In genomic region chr17:20665113-20665959, GRCh38 we compare ENCODE assay signal across 8 cellular contexts.
A peak's percentile ranks its signal among the peaks of the same experiment; 100 is the strongest.
DNase-seq lines count a peak whose midpoint lies in the region; ATAC-seq, FAIRE-seq and TF ChIP-seq lines count a peak whose summit lies in the region.
"Not testable (repeated sequence)": the region's sequence is repeated elsewhere in the genome, so short reads cannot be mapped to it uniquely, and the experiment has no call there.

No MANE protein-coding gene starts in this region.

- intact Hi-C loops in Right ventricle myocardium inferior (cut with DNase I); upper lobe of right lung (cut with DNase I): not testable (repeated sequence)

- H3K27ac Mint-ChIP-seq in nephron = peak overlapping the region; percentile 89 to 94 (median 89)

- ATAC-seq in HG02759 (IDR thresholded peaks at IDR 0.05; ENCODE audit: unreplicated experiment) = peak; percentile 50
- peak; percentile 56 for ATAC-seq in RWPE2 (ENCODE audit: low read depth)
- peak; percentile 78 for ATAC-seq in Right ventricle myocardium inferior
- peak; percentile 97 for ATAC-seq in left lobe of liver
- peak; percentile 44 for ATAC-seq in upper lobe of right lung

- peaks cover 23% of the 10 kb centered on the region for H3K4me1 Mint-ChIP-seq in nephron

- not testable (repeated sequence) for H3K27ac ChIP-seq in RWPE2 (ENCODE audit: poor library complexity, severe bottlenecking); upper lobe of right lung

- not testable (repeated sequence) for H3K4me3 ChIP-seq in RWPE2 (ENCODE audit: severe bottlenecking); bronchial epithelial cell (ENCODE audit: low read depth, low read length); upper lobe of right lung

- DNase-seq in EH (ENCODE audit: low read depth) (peak; percentile 30), bronchial epithelial cell (ENCODE audit: low read depth) (peak; percentile 22)
- not testable (repeated sequence) for DNase-seq in RWPE2 (ENCODE audit: low spot score); Right ventricle myocardium inferior (ENCODE audit: missing footprints); left lobe of liver (ENCODE audit: low spot score); upper lobe of right lung

- H3K4me3 Mint-ChIP-seq in nephron = peak overlapping the region in 1 of 3 experiments; percentile 51

- H3K9me3 Mint-ChIP-seq in nephron = not testable (repeated sequence)

- not testable (repeated sequence) for H3K36me3 ChIP-seq in RWPE2 (ENCODE audit: low read depth); bronchial epithelial cell (ENCODE audit: control insufficient read depth, insufficient read depth, low read length); upper lobe of right lung

- not testable (repeated sequence) for H3K27me3 ChIP-seq in RWPE2 (ENCODE audit: insufficient read depth, poor library complexity, severe bottlenecking); bronchial epithelial cell (ENCODE audit: control insufficient read depth, insufficient read depth, low read length); upper lobe of right lung

- not testable (repeated sequence) for H3K27me3 Mint-ChIP-seq in nephron (ENCODE audit: low read depth)

- TF ChIP-seq CTCF in RWPE2 (IDR thresholded peaks at IDR 0.05; ENCODE audit: poor library complexity, severe bottlenecking); bronchial epithelial cell (IDR thresholded peaks at IDR 0.05; ENCODE audit: insufficient read depth, low read length, severe bottlenecking); nephron (IDR thresholded peaks at IDR 0.05; ENCODE audit: unreplicated experiment in 3 of 3); upper lobe of right lung (IDR thresholded peaks at IDR 0.05): not testable (repeated sequence)

- H3K4me1 ChIP-seq in RWPE2 (ENCODE audit: insufficient read depth, poor library complexity, severe bottlenecking); upper lobe of right lung: not testable (repeated sequence)

- H3K36me3 Mint-ChIP-seq in nephron (ENCODE audit: low read depth) = not testable (repeated sequence)

- H3K9me3 ChIP-seq in RWPE2 (ENCODE audit: severe bottlenecking); upper lobe of right lung: not testable (repeated sequence)

- not testable (repeated sequence) for FAIRE-seq in bronchial epithelial cell (lab: Jason Lieb, UNC)

Comparison
In these comparisons a context has a peak if more than half of its experiments do, and no peak if none do; other contexts are left out.
1. ATAC-seq: peak in every context shown above with its lines; median percentile 97 in left lobe of liver; 78 in Right ventricle myocardium inferior; 56 in RWPE2; 50 in HG02759; 44 in upper lobe of right lung.